In the genomic region with DNA sequence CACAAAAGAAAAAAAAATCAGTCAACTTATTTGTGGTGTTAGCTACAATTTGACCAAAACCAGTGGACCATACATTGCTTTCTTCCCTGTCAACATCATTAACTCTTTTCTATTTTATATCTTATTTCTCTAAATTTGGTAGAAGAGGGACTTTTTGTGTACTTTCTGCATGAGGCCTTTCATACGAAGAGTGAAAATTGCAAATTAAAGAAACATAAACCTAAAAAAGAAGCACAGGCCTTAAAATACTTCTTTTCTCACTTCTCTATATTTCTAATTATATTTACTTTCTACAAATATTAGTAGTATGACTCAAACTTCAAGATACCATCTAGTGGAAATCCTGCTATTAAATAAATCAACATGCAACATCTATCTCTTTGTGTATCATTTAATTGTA, we compare ENCODE assay signal across 16 cellular contexts.
DNase-seq lines count a peak whose midpoint lies in the region; ATAC-seq, FAIRE-seq and TF ChIP-seq lines count a peak whose summit lies in the region.
"Had no signal": no experiment of that assay in that cellular context is flagged by ENCODE, and none has a peak within 500 bp of the region (broad histone marks: within the 10 kb centered on the region; RNA-seq: fewer than 3 reads in every experiment).

No MANE protein-coding gene starts in this region.

- no peaks in the 10 kb centered on the region for H4K20me1 ChIP-seq in H9 (ENCODE audit: control insufficient read depth, insufficient read depth, insufficient read length)

- no peak overlapping the region for H2BK15ac ChIP-seq in H9 (ENCODE audit: low read depth, low read length)

- H2BK12ac ChIP-seq in H9 (ENCODE audit: insufficient read length, low read depth, low read length), result no peak overlapping the region

- WGBS in H9 (ENCODE audit: extremely low coverage, insufficient read length, low lambda C conversion rate), result no CpG with 5 or more reads among the region's 1 CpG

- no peaks in the 10 kb centered on the region for H3K9me3 Mint-ChIP-seq in H9
- H3K9me3 Mint-ChIP-seq: activated T-helper 1 cell treated with anti-CD3 and anti-CD28 coated beads, Interleukin-12 subunit alpha, Interleukin-12 subunit beta, Interleukin-2, Interleukin-4 antibody, amounts not matched to agents 30 ng/mL and 10 ng/mL and 1 ng/mL, durations not matched to agents 14 hours and 24 hours and 36 hours; IgD-negative memory B cell had no signal

- no peak overlapping the region for H2AK5ac ChIP-seq in H9 (ENCODE audit: insufficient read length, low read length)

- no peak overlapping the region for H3K18ac ChIP-seq in H9 (ENCODE audit: insufficient read length, low read depth, low read length)

- H3K23me2 ChIP-seq in H9 (ENCODE audit: insufficient read length, low read depth, low read length, poor library complexity, severe bottlenecking), result no peaks in the 10 kb centered on the region

- no peak overlapping the region for H3K23ac ChIP-seq in H9 (ENCODE audit: insufficient read length, low read depth, low read length)

- H3K9ac ChIP-seq in H9 (ENCODE audit: extremely low read depth, insufficient read length, low read length), result no peak overlapping the region

- H3K27me3 Mint-ChIP-seq in H9 (ENCODE audit: low read depth), result no peaks in the 10 kb centered on the region
- H3K27me3 Mint-ChIP-seq: IgD-negative memory B cell had no signal

- H3K27ac ChIP-seq in H9 (ENCODE audit: insufficient read length, low read depth, low read length), result no peak overlapping the region
- H3K27ac ChIP-seq: esophagus muscularis mucosa, Peyer's patch had no signal

- no peak overlapping the region for H3K56ac ChIP-seq in H9 (ENCODE audit: insufficient read length, low read depth, low read length)

- no peaks in the 10 kb centered on the region for H3K9me3 ChIP-seq in H9 (ENCODE audit: control insufficient read depth, low read depth, low read length)
- H3K9me3 ChIP-seq: esophagus muscularis mucosa, Peyer's patch had no signal

- H3K4me1 ChIP-seq in H9 (ENCODE audit: insufficient read depth, low read length), result peaks cover 2% of the 10 kb centered on the region; the same call in 1 of the 2 replicates
- H3K4me1 ChIP-seq: esophagus muscularis mucosa, Peyer's patch had no signal

- no peak overlapping the region for H3K4me3 Mint-ChIP-seq in H9
- H3K4me3 Mint-ChIP-seq: activated T-helper 1 cell treated with anti-CD3 and anti-CD28 coated beads, Interleukin-12 subunit alpha, Interleukin-12 subunit beta, Interleukin-2, Interleukin-4 antibody, amounts not matched to agents 30 ng/mL and 10 ng/mL and 1 ng/mL, durations not matched to agents 14 hours and 24 hours and 36 hours had no signal

- no peak for TF ChIP-seq POLR2A in H54 (IDR thresholded peaks at IDR 0.05; ENCODE audit: low read depth, low read length)

- H4K5ac ChIP-seq in H9 (ENCODE audit: insufficient read length, low read depth, low read length), result no peak overlapping the region

- H3K4me1 Mint-ChIP-seq in H9, result peaks cover 31 to 38% of the 10 kb centered on the region in 2 experiments

- H3K27ac Mint-ChIP-seq in H9, result no peak overlapping the region
- H3K27ac Mint-ChIP-seq: activated T-helper 1 cell treated with anti-CD3 and anti-CD28 coated beads, Interleukin-12 subunit alpha, Interleukin-12 subunit beta, Interleukin-2, Interleukin-4 antibody, amounts not matched to agents 30 ng/mL and 10 ng/mL and 1 ng/mL, durations not matched to agents 14 hours and 24 hours and 36 hours; IgD-negative memory B cell had no signal

- no peaks in the 10 kb centered on the region for H3K79me2 ChIP-seq in H9 (ENCODE audit: insufficient read depth, low read length)

- H3K4ac ChIP-seq in H9 (ENCODE audit: low read depth, low read length), result no peak overlapping the region

- no peak overlapping the region for H2BK20ac ChIP-seq in H9 (ENCODE audit: low read depth, low read length, poor library complexity, severe bottlenecking)

- no peak overlapping the region for H2AFZ ChIP-seq in H9 (ENCODE audit: low read length)

- H3T11ph ChIP-seq in H9 (ENCODE audit: low read length), result no peak overlapping the region

- ATAC-seq in GM21360 (IDR thresholded peaks at IDR 0.05; ENCODE audit: unreplicated experiment), result peak; percentile 59
- peak; percentile 44 for ATAC-seq in HG03039 (IDR thresholded peaks at IDR 0.05; ENCODE audit: unreplicated experiment)
- ATAC-seq in SK-N-SH treated with all-trans-retinoic acid at 6 μM for 48 hours, result peak; percentile 6; the same call in 2 of the 3 replicates

- no peak overlapping the region for H4K91ac ChIP-seq in H9 (ENCODE audit: insufficient read length, low read depth, low read length)

- DNase-seq in GM10266 (ENCODE audit: extremely low spot score) (peak; percentile 4), pons (ENCODE audit: low spot score) (no peak), H9 (no peak), DMS153 (lab: John Stamatoyannopoulos, UW) (no peak), H54 (ENCODE audit: insufficient read length, low spot score) (no peak)
- DNase-seq: GF-D8, GOT3, Peyer's patch, small intestine had no signal

- FAIRE-seq in H54 (lab: Jason Lieb, UNC), result no peak
- FAIRE-seq: bronchial epithelial cell, small intestine had no signal

- no peaks in the 10 kb centered on the region for H3K36me3 Mint-ChIP-seq in H9 (ENCODE audit: insufficient read depth in 1 of 3, low read depth in 3 of 3)
- H3K36me3 Mint-ChIP-seq: IgD-negative memory B cell had no signal

- no peak overlapping the region for H3K4me2 ChIP-seq in H9 (ENCODE audit: insufficient read depth, insufficient read length, low read length)

- no peaks in the 10 kb centered on the region for H3K79me1 ChIP-seq in H9 (ENCODE audit: insufficient read depth, low read depth, low read length, poor library complexity, severe bottlenecking)

- H2BK5ac ChIP-seq in H9 (ENCODE audit: insufficient read length, low read length), result no peak overlapping the region

- no peak overlapping the region for H4K8ac ChIP-seq in H9 (replicated peaks; ENCODE audit: insufficient read length, low read depth, low read length)

- TF ChIP-seq CTCF in GM10266 (IDR thresholded peaks at IDR 0.05; ENCODE audit: control insufficient read depth, insufficient read depth, low read depth, missing control alignments) (no peak), H9 (conservative IDR thresholded peaks at IDR 0.05) (no peak)

- H2BK120ac ChIP-seq in H9 (ENCODE audit: low read depth, low read length, poor library complexity, severe bottlenecking), result no peak overlapping the region

- H3K14ac ChIP-seq in H9 (ENCODE audit: insufficient read depth, low read length), result no peak overlapping the region

- no peaks in the 10 kb centered on the region for H3K27me3 ChIP-seq in H9 (ENCODE audit: insufficient read depth, low read length)
- H3K27me3 ChIP-seq: esophagus muscularis mucosa, Peyer's patch had no signal

TF ChIP-seq in SK-N-SH treated with all-trans-retinoic acid at 6 μM for 48 hours, 23 proteins besides CTCF, POLR2A, EP300 and RAD21 (continues in another document):
- TF ChIP-seq PPARA (CRISPR knock-in tag; IDR thresholded peaks at IDR 0.05; ENCODE audit: borderline replicate concordance) (no peak), SNAI2 (CRISPR knock-in tag; IDR thresholded peaks at IDR 0.05) (no peak), GLIS3 (CRISPR knock-in tag; IDR thresholded peaks at IDR 0.05) (no peak), ZNF565 (CRISPR knock-in tag; conservative IDR thresholded peaks at IDR 0.05; ENCODE audit: low read depth) (no peak), ESRRG (CRISPR knock-in tag; IDR thresholded peaks at IDR 0.05) (no peak), ZC3H10 (CRISPR knock-in tag; IDR thresholded peaks at IDR 0.05) (no peak), BACH2 (CRISPR knock-in tag; IDR thresholded peaks at IDR 0.05; ENCODE audit: borderline replicate concordance) (no peak), TCF4 (CRISPR knock-in tag; IDR thresholded peaks at IDR 0.05; ENCODE audit: borderline replicate concordance) (no peak), OSR1 (CRISPR knock-in tag; IDR thresholded peaks at IDR 0.05) (no peak), ISL1 (CRISPR knock-in tag; IDR thresholded peaks at IDR 0.05) (no peak), ZNF8 (CRISPR knock-in tag; IDR thresholded peaks at IDR 0.05) (no peak), ZFP3 (CRISPR knock-in tag; IDR thresholded peaks at IDR 0.05) (no peak), ARNTL (CRISPR knock-in tag; IDR thresholded peaks at IDR 0.05; ENCODE audit: borderline replicate concordance, low read depth) (no peak)
- TF ChIP-seq, protein P1, sequence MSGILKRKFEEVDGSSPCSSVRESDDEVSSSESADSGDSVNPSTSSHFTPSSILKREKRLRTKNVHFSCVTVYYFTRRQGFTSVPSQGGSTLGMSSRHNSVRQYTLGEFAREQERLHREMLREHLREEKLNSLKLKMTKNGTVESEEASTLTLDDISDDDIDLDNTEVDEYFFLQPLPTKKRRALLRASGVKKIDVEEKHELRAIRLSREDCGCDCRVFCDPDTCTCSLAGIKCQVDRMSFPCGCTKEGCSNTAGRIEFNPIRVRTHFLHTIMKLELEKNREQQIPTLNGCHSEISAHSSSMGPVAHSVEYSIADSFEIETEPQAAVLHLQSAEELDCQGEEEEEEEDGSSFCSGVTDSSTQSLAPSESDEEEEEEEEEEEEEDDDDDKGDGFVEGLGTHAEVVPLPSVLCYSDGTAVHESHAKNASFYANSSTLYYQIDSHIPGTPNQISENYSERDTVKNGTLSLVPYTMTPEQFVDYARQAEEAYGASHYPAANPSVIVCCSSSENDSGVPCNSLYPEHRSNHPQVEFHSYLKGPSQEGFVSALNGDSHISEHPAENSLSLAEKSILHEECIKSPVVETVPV (CRISPR knock-in tag; IDR thresholded peaks at IDR 0.05), result no peak
- TF ChIP-seq, protein P2, sequence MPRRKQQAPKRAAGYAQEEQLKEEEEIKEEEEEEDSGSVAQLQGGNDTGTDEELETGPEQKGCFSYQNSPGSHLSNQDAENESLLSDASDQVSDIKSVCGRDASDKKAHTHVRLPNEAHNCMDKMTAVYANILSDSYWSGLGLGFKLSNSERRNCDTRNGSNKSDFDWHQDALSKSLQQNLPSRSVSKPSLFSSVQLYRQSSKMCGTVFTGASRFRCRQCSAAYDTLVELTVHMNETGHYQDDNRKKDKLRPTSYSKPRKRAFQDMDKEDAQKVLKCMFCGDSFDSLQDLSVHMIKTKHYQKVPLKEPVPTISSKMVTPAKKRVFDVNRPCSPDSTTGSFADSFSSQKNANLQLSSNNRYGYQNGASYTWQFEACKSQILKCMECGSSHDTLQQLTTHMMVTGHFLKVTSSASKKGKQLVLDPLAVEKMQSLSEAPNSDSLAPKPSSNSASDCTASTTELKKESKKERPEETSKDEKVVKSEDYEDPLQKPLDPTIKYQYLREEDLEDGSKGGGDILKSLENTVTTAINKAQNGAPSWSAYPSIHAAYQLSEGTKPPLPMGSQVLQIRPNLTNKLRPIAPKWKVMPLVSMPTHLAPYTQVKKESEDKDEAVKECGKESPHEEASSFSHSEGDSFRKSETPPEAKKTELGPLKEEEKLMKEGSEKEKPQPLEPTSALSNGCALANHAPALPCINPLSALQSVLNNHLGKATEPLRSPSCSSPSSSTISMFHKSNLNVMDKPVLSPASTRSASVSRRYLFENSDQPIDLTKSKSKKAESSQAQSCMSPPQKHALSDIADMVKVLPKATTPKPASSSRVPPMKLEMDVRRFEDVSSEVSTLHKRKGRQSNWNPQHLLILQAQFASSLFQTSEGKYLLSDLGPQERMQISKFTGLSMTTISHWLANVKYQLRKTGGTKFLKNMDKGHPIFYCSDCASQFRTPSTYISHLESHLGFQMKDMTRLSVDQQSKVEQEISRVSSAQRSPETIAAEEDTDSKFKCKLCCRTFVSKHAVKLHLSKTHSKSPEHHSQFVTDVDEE (CRISPR knock-in tag; IDR thresholded peaks at IDR 0.05), result no peak

Comparison
In these comparisons a context has a peak if more than half of its experiments do, and no peak if none do; other contexts are left out.
1. ATAC-seq: peak in every context shown above with its lines; median percentile 59 in GM21360; 44 in HG03039; 6 in SK-N-SH treated with all-trans-retinoic acid at 6 μM for 48 hours.